14 cellular contexts compared by ENCODE assay signal in the genomic region with DNA sequence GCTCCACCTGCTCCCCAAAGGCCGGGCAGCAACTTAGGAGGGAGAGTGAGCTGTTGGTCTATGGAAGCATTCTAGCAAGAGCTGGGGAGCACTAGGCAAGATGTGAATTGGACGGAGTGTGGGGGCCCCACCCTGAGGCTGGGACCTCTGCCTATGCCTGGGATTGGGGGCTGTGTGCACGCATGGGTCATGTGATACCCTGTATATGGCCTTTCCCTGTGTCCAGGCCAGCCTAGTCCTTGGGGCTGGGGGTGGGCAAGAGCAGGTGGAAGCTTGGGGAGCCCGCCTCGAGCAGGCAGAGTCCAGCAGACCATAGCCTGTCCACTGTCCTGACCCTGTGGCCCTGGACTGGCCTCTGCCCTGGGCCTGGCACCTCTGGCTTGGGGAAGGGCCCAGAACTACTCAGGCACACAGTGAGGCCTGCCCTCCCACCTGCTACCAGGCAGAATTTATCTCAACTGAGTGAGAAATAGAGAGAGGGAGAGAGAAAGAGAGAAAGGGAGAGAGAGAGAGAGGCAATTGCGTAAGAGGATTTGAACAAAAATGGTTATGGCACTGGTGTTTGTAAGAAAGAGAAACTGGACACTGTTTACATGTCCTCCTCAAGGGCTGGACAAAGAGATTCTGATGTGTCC. TPM values are rescaled to one million over a fixed set of nuclear protein-coding genes. Genes with fewer than 3 reads are reported as not detected.
DNase-seq lines count a peak whose midpoint lies in the region; TF ChIP-seq lines count a peak whose summit lies in the region.
"Had no signal": no experiment of that assay in that cellular context is flagged by ENCODE, and none has a peak within 500 bp of the region (broad histone marks: within the 10 kb centered on the region; RNA-seq: fewer than 3 reads in every experiment).

No MANE protein-coding gene starts in this region.

- peak; percentile 13 for DNase-seq in NCI-H2029 (lab: John Stamatoyannopoulos, UW)
- no peak for DNase-seq in NCI-H2029 treated with DMSO at 0.1 percent for 48 hours (lab: John Stamatoyannopoulos, UW)
- DNase-seq in endodermal cell, result no peak
- no peak for DNase-seq in AG20443 (ENCODE audit: low spot score)
- no peak for DNase-seq in activated CD4-positive, alpha-beta memory T cell treated with anti-CD3 and anti-CD28 coated beads for 36 hours
- DNase-seq in NCI-H1436 (lab: John Stamatoyannopoulos, UW), result no peak
- DNase-seq: activated CD4-positive, CD25-positive, alpha-beta regulatory T cell treated with anti-CD3 and anti-CD28 coated beads, Interleukin-2, amount 50 U/mL, for 72 hours; NK-92 treated with Interleukin-12 subunit alpha and Interleukin-12 subunit beta, amount 100 ng/mL, for 24 hours had no signal

- H3K9me3 ChIP-seq in endodermal cell (ENCODE audit: control insufficient read depth, low read length), result no peaks in the 10 kb centered on the region
- no peaks in the 10 kb centered on the region for H3K9me3 ChIP-seq in mucosa of rectum (ENCODE audit: control insufficient read depth in 2 of 2, low read length in 2 of 2)

- no peak overlapping the region for H3K4me3 ChIP-seq in endodermal cell (ENCODE audit: low read length)
- H3K4me3 ChIP-seq in mucosa of rectum (ENCODE audit: low read length in 2 of 2), result no peak overlapping the region
- H3K4me3 ChIP-seq in urinary bladder (ENCODE audit: low read depth, low read length), result no peak overlapping the region
- H3K4me3 ChIP-seq: GM12878 had no signal

- 94 to 100% methylated on average over 2 to 6 of the region's 6 CpGs for WGBS in endodermal cell (ENCODE audit: insufficient coverage in 1 of 2, insufficient read length in 1 of 2), 2 experiments
- WGBS in urinary bladder, result 65% methylated on average over 6 of the region's 6 CpGs

- peak overlapping the region; percentile 67 for H3K27ac Mint-ChIP-seq in endodermal cell
- no peak overlapping the region for H3K27ac Mint-ChIP-seq in activated CD4-positive, alpha-beta memory T cell treated with anti-CD3 and anti-CD28 coated beads for 36 hours

- H3K4me1 Mint-ChIP-seq in endodermal cell, result peaks cover 15% of the 10 kb centered on the region
- H3K4me1 Mint-ChIP-seq in activated CD4-positive, alpha-beta memory T cell treated with anti-CD3 and anti-CD28 coated beads for 36 hours (ENCODE audit: low read depth), result no peaks in the 10 kb centered on the region

- H3K27me3 Mint-ChIP-seq in endodermal cell (ENCODE audit: insufficient read depth), result peaks cover 7% of the 10 kb centered on the region
- H3K27me3 Mint-ChIP-seq in activated CD4-positive, alpha-beta memory T cell treated with anti-CD3 and anti-CD28 coated beads for 36 hours, result no peaks in the 10 kb centered on the region

- no peaks in the 10 kb centered on the region for H3K36me3 ChIP-seq in endodermal cell (ENCODE audit: control insufficient read depth, insufficient read depth, low read length)
- H3K36me3 ChIP-seq in mucosa of rectum (ENCODE audit: control insufficient read depth in 2 of 2, insufficient read depth in 2 of 2, low read length in 2 of 2), result no peaks in the 10 kb centered on the region
- H3K36me3 ChIP-seq in urinary bladder (ENCODE audit: insufficient read depth), result no peaks in the 10 kb centered on the region

- H3K4me1 ChIP-seq in endodermal cell (ENCODE audit: control insufficient read depth, insufficient read depth, low read length) (peaks cover 10% of the 10 kb centered on the region), mucosa of rectum (ENCODE audit: control insufficient read depth in 2 of 2, insufficient read depth in 2 of 2, low read length in 2 of 2) (peaks cover 37 to 44% of the 10 kb centered on the region in 2 donors), urinary bladder (ENCODE audit: insufficient read depth) (peaks cover 2% of the 10 kb centered on the region)

- H3K36me3 Mint-ChIP-seq in endodermal cell (ENCODE audit: low read depth), result no peaks in the 10 kb centered on the region
- H3K36me3 Mint-ChIP-seq in activated CD4-positive, alpha-beta memory T cell treated with anti-CD3 and anti-CD28 coated beads for 36 hours, result no peaks in the 10 kb centered on the region

- no peak for TF ChIP-seq CTCF in endodermal cell (conservative IDR thresholded peaks at IDR 0.05)

- no peaks in the 10 kb centered on the region for H3K9me3 Mint-ChIP-seq in endodermal cell
- no peaks in the 10 kb centered on the region for H3K9me3 Mint-ChIP-seq in activated CD4-positive, alpha-beta memory T cell treated with anti-CD3 and anti-CD28 coated beads for 36 hours

- CTCF ChIA-PET in activated CD4-positive, alpha-beta memory T cell treated with anti-CD3 and anti-CD28 coated beads for 36 hours (lab: Charles Lee), result no interaction called here

- intact Hi-C loops in activated CD4-positive, alpha-beta memory T cell treated with anti-CD3 and anti-CD28 coated beads for 36 hours (cut with micrococcal nuclease), result no loop called here

- H3K9ac ChIP-seq in endodermal cell (ENCODE audit: extremely low read depth, low read length, poor library complexity, severe bottlenecking) (no peak overlapping the region), mucosa of rectum (ENCODE audit: low read depth in 1 of 2, low read length in 2 of 2) (peak overlapping the region in 1 of 2 donors; percentile 78)

- H3K27me3 ChIP-seq in endodermal cell (ENCODE audit: control insufficient read depth, insufficient read depth, low read length, poor library complexity, severe bottlenecking) (no peaks in the 10 kb centered on the region), mucosa of rectum (ENCODE audit: control insufficient read depth in 2 of 2, insufficient read depth in 2 of 2, low read length in 2 of 2) (no peaks in the 10 kb centered on the region)

- no peak overlapping the region for H3K4me3 Mint-ChIP-seq in endodermal cell
- no peak overlapping the region for H3K4me3 Mint-ChIP-seq in activated CD4-positive, alpha-beta memory T cell treated with anti-CD3 and anti-CD28 coated beads for 36 hours

- POLR2A ChIA-PET in activated CD4-positive, alpha-beta memory T cell treated with anti-CD3 and anti-CD28 coated beads for 36 hours (lab: Charles Lee), result no interaction called here

- no peak overlapping the region for H3K27ac ChIP-seq in endodermal cell (ENCODE audit: low read depth, low read length)
- H3K27ac ChIP-seq in mucosa of rectum (ENCODE audit: low read depth in 2 of 2, low read length in 2 of 2), result peak overlapping the region; percentile 69 to 75
- H3K27ac ChIP-seq in urinary bladder (ENCODE audit: low read depth), result peak overlapping the region; percentile 63

RNA-seq across cellular contexts. Expression of a gene that starts 19.1 kb away (rescaled TPM):
- total RNA-seq in endodermal cell, result 10 to 100 TPM; 23.1 to 31.5 TPM
- polyA plus RNA-seq in endodermal cell (2013, experiment 1 of 2), result 11.4 TPM
- 12.5 TPM for polyA plus RNA-seq in endodermal cell (2013, experiment 2 of 2)
- 5.6 TPM for total RNA-seq in urinary bladder
- 5.0 TPM for polyA plus RNA-seq in urinary bladder
- total RNA-seq in activated CD4-positive, alpha-beta memory T cell treated with anti-CD3 and anti-CD28 coated beads for 36 hours, result 10 to 100 TPM; 42.4 to 45.5 TPM

RNA-seq across cellular contexts. Expression of a gene that starts 19.3 kb away (rescaled TPM):
- total RNA-seq in endodermal cell (not detected), urinary bladder (not detected)
- not detected for polyA plus RNA-seq in endodermal cell (2013, experiment 1 of 2)
- polyA plus RNA-seq in endodermal cell (2013, experiment 2 of 2), result not detected
- not detected for polyA plus RNA-seq in urinary bladder
- not detected for total RNA-seq in activated CD4-positive, alpha-beta memory T cell treated with anti-CD3 and anti-CD28 coated beads for 36 hours
- total RNA-seq: A673, cerebellum, GM12878, mesenteric fat pad had no signal

RNA-seq across cellular contexts. Expression of a gene that starts 25.9 kb away (rescaled TPM):
- total RNA-seq in endodermal cell (under 1 TPM in 1 of 2 donors, not detected in 1; 0.55 TPM), urinary bladder (7.0 TPM)
- 0.53 TPM for polyA plus RNA-seq in endodermal cell (2013, experiment 1 of 2)
- polyA plus RNA-seq in endodermal cell (2013, experiment 2 of 2), result 0.46 TPM
- 26.1 TPM for polyA plus RNA-seq in urinary bladder
- total RNA-seq in activated CD4-positive, alpha-beta memory T cell treated with anti-CD3 and anti-CD28 coated beads for 36 hours, result under 1 TPM; 0.48 to 0.65 TPM

RNA-seq across cellular contexts. Expression of a gene that starts 34.8 kb away (rescaled TPM):
- total RNA-seq in endodermal cell (10 to 100 TPM; 70.2 to 87.7 TPM), urinary bladder (52.0 TPM)
- polyA plus RNA-seq in endodermal cell (2013, experiment 1 of 2), result 99.2 TPM
- 88.5 TPM for polyA plus RNA-seq in endodermal cell (2013, experiment 2 of 2)
- 174 TPM for polyA plus RNA-seq in urinary bladder
- total RNA-seq in activated CD4-positive, alpha-beta memory T cell treated with anti-CD3 and anti-CD28 coated beads for 36 hours, result 100 to 1,000 TPM; 195 to 204 TPM

RNA-seq across cellular contexts. Expression of a gene that starts 35.9 kb away (rescaled TPM):
- total RNA-seq in endodermal cell (10 to 100 TPM; 28.7 to 36.8 TPM), urinary bladder (12.9 TPM)
- 24.1 TPM for polyA plus RNA-seq in endodermal cell (2013, experiment 1 of 2)
- 20.5 TPM for polyA plus RNA-seq in endodermal cell (2013, experiment 2 of 2)
- polyA plus RNA-seq in urinary bladder, result 32.5 TPM
- 10 to 100 TPM; 32.5 to 32.7 TPM for total RNA-seq in activated CD4-positive, alpha-beta memory T cell treated with anti-CD3 and anti-CD28 coated beads for 36 hours
